In genomic region chr22:35575116-35575748, GRCh38 we compare ENCODE assay signal across 20 cellular contexts. TPM values are rescaled to one million over a fixed set of nuclear protein-coding genes. Genes with fewer than 3 reads are reported as not detected.
A peak's percentile ranks its signal among the peaks of the same experiment; 100 is the strongest.
DNase-seq lines count a peak whose midpoint lies in the region; ATAC-seq and TF ChIP-seq lines count a peak whose summit lies in the region.
"Had no signal": no experiment of that assay in that cellular context is flagged by ENCODE, and none has a peak within 500 bp of the region (broad histone marks: within the 10 kb centered on the region; RNA-seq: fewer than 3 reads in every experiment).

No MANE protein-coding gene starts in this region.

- DNase-seq in CD8-positive, alpha-beta T cell: no peak
- DNase-seq in H7 (peak; percentile 54), Panc1 (ENCODE audit: low read depth, low spot score) (no peak), head of caudate nucleus (peak; percentile 27 to 93 (median 78)), progenitor cell of endocrine pancreas (ENCODE audit: low spot score, unreplicated experiment) (no peak), foreskin fibroblast (no peak), GM19240 (ENCODE audit: insufficient read length, low spot score) (no peak)
- DNase-seq: activated B cell treated with CpG ODN at 0.5 μM for 24 hours; activated CD8-positive, alpha-beta memory T cell treated with anti-CD3 and anti-CD28 coated beads, Interleukin-2, amount 10 ng/mL, durations not matched to agents 7 days and 5 days; activated gamma-delta T cell; gastrocnemius medialis; NCI-H1930; NCI-H748 treated with DMSO at 0.1 percent for 48 hours; stimulated activated naive CD4-positive, alpha-beta T cell; T-helper 1 cell had no signal

- BruUV-seq in Panc1 (replicated peaks; lab: Mats Ljungman, UMichigan): no TSS peak

- no peak overlapping the region for H3K27ac Mint-ChIP-seq in CD8-positive, alpha-beta T cell
- no peak overlapping the region for H3K27ac Mint-ChIP-seq in progenitor cell of endocrine pancreas
- H3K27ac Mint-ChIP-seq: activated B cell treated with CpG ODN at 0.5 μM for 24 hours; activated CD8-positive, alpha-beta memory T cell treated with anti-CD3 and anti-CD28 coated beads, Interleukin-2, amount 10 ng/mL, durations not matched to agents 7 days and 5 days had no signal

- H3K9me3 ChIP-seq in CD8-positive, alpha-beta T cell (ENCODE audit: low read length): no peaks in the 10 kb centered on the region
- H3K9me3 ChIP-seq in Panc1 (ENCODE audit: control insufficient read depth, insufficient read depth, low read depth, low read length): no peaks in the 10 kb centered on the region
- H3K9me3 ChIP-seq: gastrocnemius medialis had no signal

- POLR2A ChIA-PET in CD8-positive, alpha-beta T cell (lab: Charles Lee): no interaction called here
- POLR2A ChIA-PET in Panc1 (lab: Charles Lee): no interaction called here

- H3K36me3 ChIP-seq in CD8-positive, alpha-beta T cell (ENCODE audit: insufficient read depth, low read length): no peaks in the 10 kb centered on the region
- H3K36me3 ChIP-seq in H7 (replicated peaks; ENCODE audit: control insufficient read depth, insufficient read depth, low read length): no peaks in the 10 kb centered on the region
- no peaks in the 10 kb centered on the region for H3K36me3 ChIP-seq in Panc1 (ENCODE audit: control insufficient read depth, insufficient read depth, low read length)
- H3K36me3 ChIP-seq: gastrocnemius medialis had no signal

- H3K9me3 Mint-ChIP-seq in CD8-positive, alpha-beta T cell: no peaks in the 10 kb centered on the region
- no peaks in the 10 kb centered on the region for H3K9me3 Mint-ChIP-seq in progenitor cell of endocrine pancreas (ENCODE audit: low read depth)
- H3K9me3 Mint-ChIP-seq: activated B cell treated with CpG ODN at 0.5 μM for 24 hours had no signal

- H3K27me3 ChIP-seq in CD8-positive, alpha-beta T cell (ENCODE audit: insufficient read depth, low read length): no peaks in the 10 kb centered on the region
- no peaks in the 10 kb centered on the region for H3K27me3 ChIP-seq in H7 (ENCODE audit: control insufficient read depth, insufficient read depth, low read length)
- no peaks in the 10 kb centered on the region for H3K27me3 ChIP-seq in Panc1 (ENCODE audit: control insufficient read depth, insufficient read depth, low read length)
- H3K27me3 ChIP-seq: gastrocnemius medialis had no signal

- H3K4me1 ChIP-seq in CD8-positive, alpha-beta T cell (ENCODE audit: insufficient read depth, low read length): no peaks in the 10 kb centered on the region
- H3K4me1 ChIP-seq in Panc1 (ENCODE audit: control insufficient read depth, insufficient read depth, low read length): 0 out of 2 replicates have a peak, but pooled peaks cover 1% of the 10 kb centered on the region
- H3K4me1 ChIP-seq: gastrocnemius medialis, parathyroid adenoma had no signal

- intact Hi-C loops in CD8-positive, alpha-beta T cell (cut with DNase I, micrococcal nuclease): no loop called here
- intact Hi-C loops in Panc1 (cut with micrococcal nuclease; ENCODE audit: unreplicated experiment): no loop called here
- intact Hi-C loops in head of caudate nucleus (cut with DNase I): no loop called here

- no peaks in the 10 kb centered on the region for H3K4me1 Mint-ChIP-seq in CD8-positive, alpha-beta T cell (ENCODE audit: low read depth)
- no peaks in the 10 kb centered on the region for H3K4me1 Mint-ChIP-seq in progenitor cell of endocrine pancreas (ENCODE audit: low read depth)
- H3K4me1 Mint-ChIP-seq: activated B cell treated with CpG ODN at 0.5 μM for 24 hours; activated CD8-positive, alpha-beta memory T cell treated with anti-CD3 and anti-CD28 coated beads, Interleukin-2, amount 10 ng/mL, durations not matched to agents 7 days and 5 days had no signal

- H3K4me3 ChIP-seq in CD8-positive, alpha-beta T cell (ENCODE audit: low read depth, low read length): no peak overlapping the region
- H3K4me3 ChIP-seq in H7 (ENCODE audit: insufficient read depth, low read depth, low read length) (no peak overlapping the region), Panc1 (ENCODE audit: low read depth in 2 of 2, low read length in 2 of 2) (no peak overlapping the region), foreskin fibroblast (ENCODE audit: low read depth in 1 of 2, low read length in 2 of 2) (no peak overlapping the region)
- H3K4me3 ChIP-seq: gastrocnemius medialis had no signal

- no peaks in the 10 kb centered on the region for H3K36me3 Mint-ChIP-seq in CD8-positive, alpha-beta T cell
- no peaks in the 10 kb centered on the region for H3K36me3 Mint-ChIP-seq in progenitor cell of endocrine pancreas (ENCODE audit: insufficient read depth)
- H3K36me3 Mint-ChIP-seq: activated CD8-positive, alpha-beta memory T cell treated with anti-CD3 and anti-CD28 coated beads, Interleukin-2, amount 10 ng/mL, durations not matched to agents 7 days and 5 days had no signal

- no peak overlapping the region for H3K27ac ChIP-seq in CD8-positive, alpha-beta T cell (ENCODE audit: low read depth, low read length)
- no peak overlapping the region for H3K27ac ChIP-seq in Panc1 (ENCODE audit: low read length)
- H3K27ac ChIP-seq: C4-2B, parathyroid adenoma had no signal

- peak; percentile 49 for ATAC-seq in CD8-positive, alpha-beta T cell
- ATAC-seq in Panc1: peak; percentile 58
- no peak for ATAC-seq in GM21447 (IDR thresholded peaks at IDR 0.05; ENCODE audit: unreplicated experiment)
- ATAC-seq: activated CD8-positive, alpha-beta memory T cell treated with anti-CD3 and anti-CD28 coated beads, Interleukin-2, amount 10 ng/mL, durations not matched to agents 7 days and 5 days; gastrocnemius medialis; left lobe of liver had no signal

- H3K4me3 Mint-ChIP-seq in CD8-positive, alpha-beta T cell: no peak overlapping the region
- H3K4me3 Mint-ChIP-seq in progenitor cell of endocrine pancreas (ENCODE audit: low read depth): no peak overlapping the region
- H3K4me3 Mint-ChIP-seq: activated B cell treated with CpG ODN at 0.5 μM for 24 hours; activated CD8-positive, alpha-beta memory T cell treated with anti-CD3 and anti-CD28 coated beads, Interleukin-2, amount 10 ng/mL, durations not matched to agents 7 days and 5 days had no signal

- no peak for TF ChIP-seq CTCF in CD8-positive, alpha-beta T cell (IDR thresholded peaks at IDR 0.05)
- TF ChIP-seq CTCF in Panc1 (IDR thresholded peaks at IDR 0.05) (no peak), progenitor cell of endocrine pancreas (IDR thresholded peaks at IDR 0.05; ENCODE audit: unreplicated experiment) (no peak), foreskin fibroblast (IDR thresholded peaks at IDR 0.05; ENCODE audit: low read depth, low read length) (no peak)

- in situ Hi-C loops in Panc1 (cut with HindIII; ENCODE audit: low pct_unique_long_range_greater_than_20kb, low sequenced_read_pairs): no loop called here

- CTCF ChIA-PET in CD8-positive, alpha-beta T cell (lab: Charles Lee): interaction anchor here (1.2 to 4.2 kb wide), 3 partner anchors 8 to 224 kb away, joined by 3 to 17 read pairs (median 7); no protein-coding TSS in a partner anchor
- CTCF ChIA-PET in Panc1 (lab: Charles Lee): no interaction called here

- H3K27me3 Mint-ChIP-seq in CD8-positive, alpha-beta T cell (ENCODE audit: low read depth): peaks cover 8% of the 10 kb centered on the region
- peaks cover 15% of the 10 kb centered on the region for H3K27me3 Mint-ChIP-seq in progenitor cell of endocrine pancreas
- H3K27me3 Mint-ChIP-seq: activated CD8-positive, alpha-beta memory T cell treated with anti-CD3 and anti-CD28 coated beads, Interleukin-2, amount 10 ng/mL, durations not matched to agents 7 days and 5 days had no signal

RNA-seq across cellular contexts. Expression of gene RASD2, which starts 34.6 kb away (rescaled TPM):
- total RNA-seq in CD8-positive, alpha-beta T cell: 10 to 100 TPM; 20.1 to 20.2 TPM
- 0.76 and 1.3 TPM in 2 replicates for total RNA-seq in H7 (2014; rRNA removed; shearing (Covaris generic))
- total RNA-seq in Panc1 (2021; ENCODE audit: unreplicated experiment) (26.7 TPM), progenitor cell of endocrine pancreas (0.07 TPM in 1 of 2 replicates, not detected in the other)
- polyA plus RNA-seq in Panc1 (2012; ENCODE audit: insufficient read length): 60.7 TPM
- total RNA-seq: activated B cell treated with CpG ODN at 0.5 μM for 24 hours, left lobe of liver had no signal

RNA-seq across cellular contexts. Expression of gene MB, which starts 41.9 kb away (rescaled TPM):
- not detected for total RNA-seq in CD8-positive, alpha-beta T cell
- total RNA-seq in H7 (2014; rRNA removed; shearing (Covaris generic)): 0.35 and 0.70 TPM in 2 replicates
- total RNA-seq in Panc1 (2021; ENCODE audit: unreplicated experiment) (17.3 TPM), progenitor cell of endocrine pancreas (not detected in 2 replicates)
- polyA plus RNA-seq in Panc1 (2012; ENCODE audit: insufficient read length): 29.4 TPM
- total RNA-seq: activated B cell treated with CpG ODN at 0.5 μM for 24 hours, astrocyte had no signal

Comparison
In these comparisons a context has a peak if more than half of its experiments do, and no peak if none do; other contexts are left out.
1. DNase-seq: peak in H7 (single experiment) and head of caudate nucleus (42 of 42); none in CD8-positive, alpha-beta T cell (0 of 7), Panc1 (single experiment), progenitor cell of endocrine pancreas (single experiment), foreskin fibroblast (0 of 2) and GM19240 (single experiment).
2. RNA of gene MB, which starts 41.9 kb away (total RNA-seq): 17.3 TPM in Panc1 (single experiment); 0.35 to 0.70 TPM in H7, not detected in CD8-positive, alpha-beta T cell and not detected in progenitor cell of endocrine pancreas; every median in the first group is over 10 times any median in the second.